In the genomic region with DNA sequence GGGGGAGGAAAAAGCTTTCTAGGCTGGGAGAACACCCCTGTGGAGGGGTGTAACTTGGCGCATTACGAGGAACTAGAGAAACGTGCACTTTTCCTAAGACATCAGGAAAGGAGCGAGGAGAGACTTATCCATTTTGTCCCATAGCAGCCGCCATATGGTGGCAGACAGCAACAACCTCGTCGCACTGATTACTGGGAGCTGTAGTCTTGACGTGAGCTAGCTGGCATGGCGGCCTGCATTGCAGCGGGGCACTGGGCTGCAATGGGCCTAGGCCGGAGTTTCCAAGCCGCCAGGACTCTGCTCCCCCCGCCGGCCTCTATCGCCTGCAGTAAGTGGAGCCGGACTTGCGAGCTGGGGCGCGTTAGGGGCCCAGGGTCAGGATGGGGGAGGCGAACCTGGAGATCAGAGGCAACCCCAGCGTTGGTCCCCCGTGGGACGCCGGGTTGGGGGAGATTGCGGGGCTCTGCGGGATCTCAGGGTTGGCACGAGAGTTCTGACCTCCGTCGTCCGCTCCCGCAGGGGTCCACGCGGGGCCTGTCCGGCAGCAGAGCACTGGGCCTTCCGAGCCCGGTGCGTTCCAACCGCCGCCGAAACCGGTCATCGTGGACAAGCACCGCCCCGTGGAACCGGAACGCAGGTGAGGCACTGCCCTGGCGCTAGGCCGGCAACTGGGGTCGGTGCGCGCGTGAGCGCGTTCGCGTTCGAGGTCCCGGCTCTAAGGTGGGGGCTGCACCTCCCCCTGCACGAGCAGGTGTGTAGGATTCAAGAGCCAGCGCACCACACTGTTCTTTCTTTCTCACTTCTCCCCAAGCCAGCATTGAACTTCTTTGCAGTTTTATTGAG, we compare ENCODE assay signal across 1 cellular context.
TF ChIP-seq lines count a peak whose summit lies in the region.

A gene (plus strand): TSS at position 201 of the 843 bp plus-strand sequence. CDS start 25 bp downstream, at position 226.

TF ChIP-seq in HepG2, 621 proteins besides CTCF, POLR2A, EP300 and RAD21 (continued from another document and continues in another):
- TF ChIP-seq, protein P1, sequence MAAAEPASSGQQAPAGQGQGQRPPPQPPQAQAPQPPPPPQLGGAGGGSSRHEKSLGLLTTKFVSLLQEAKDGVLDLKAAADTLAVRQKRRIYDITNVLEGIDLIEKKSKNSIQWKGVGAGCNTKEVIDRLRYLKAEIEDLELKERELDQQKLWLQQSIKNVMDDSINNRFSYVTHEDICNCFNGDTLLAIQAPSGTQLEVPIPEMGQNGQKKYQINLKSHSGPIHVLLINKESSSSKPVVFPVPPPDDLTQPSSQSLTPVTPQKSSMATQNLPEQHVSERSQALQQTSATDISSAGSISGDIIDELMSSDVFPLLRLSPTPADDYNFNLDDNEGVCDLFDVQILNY (CRISPR knock-in tag; conservative IDR thresholded peaks at IDR 0.05) = peak; percentile 52; the same call in 1 of the 2 replicates
- peak; percentile 72 for TF ChIP-seq PTBP1 (IDR thresholded peaks at IDR 0.05; ENCODE audit: low read depth, low read length, poor library complexity, severe bottlenecking)
- peak; percentile 83 for TF ChIP-seq ZNF879 (CRISPR knock-in tag; IDR thresholded peaks at IDR 0.05)
- 0 out of 2 replicates have a peak, but pooled peaks have one; percentile 63 for TF ChIP-seq KLF9 (CRISPR knock-in tag; IDR thresholded peaks at IDR 0.05; ENCODE audit: low read depth)
- peak; percentile 83; the same call in 1 of the 2 replicates for TF ChIP-seq ZNF557 (CRISPR knock-in tag; IDR thresholded peaks at IDR 0.05)
- peak; percentile 23; the same call in 1 of the 2 replicates for TF ChIP-seq MED1 (CRISPR knock-in tag; IDR thresholded peaks at IDR 0.05)
- TF ChIP-seq HHEX (CRISPR knock-in tag; IDR thresholded peaks at IDR 0.05) = peak; percentile 58; the same call in 1 of the 2 replicates
- peak; percentile 93 for TF ChIP-seq MEIS1 (CRISPR knock-in tag; IDR thresholded peaks at IDR 0.05; ENCODE audit: borderline replicate concordance)
- peak; percentile 89 for TF ChIP-seq ZSCAN25 (CRISPR knock-in tag; IDR thresholded peaks at IDR 0.05)
- TF ChIP-seq, protein P2, sequence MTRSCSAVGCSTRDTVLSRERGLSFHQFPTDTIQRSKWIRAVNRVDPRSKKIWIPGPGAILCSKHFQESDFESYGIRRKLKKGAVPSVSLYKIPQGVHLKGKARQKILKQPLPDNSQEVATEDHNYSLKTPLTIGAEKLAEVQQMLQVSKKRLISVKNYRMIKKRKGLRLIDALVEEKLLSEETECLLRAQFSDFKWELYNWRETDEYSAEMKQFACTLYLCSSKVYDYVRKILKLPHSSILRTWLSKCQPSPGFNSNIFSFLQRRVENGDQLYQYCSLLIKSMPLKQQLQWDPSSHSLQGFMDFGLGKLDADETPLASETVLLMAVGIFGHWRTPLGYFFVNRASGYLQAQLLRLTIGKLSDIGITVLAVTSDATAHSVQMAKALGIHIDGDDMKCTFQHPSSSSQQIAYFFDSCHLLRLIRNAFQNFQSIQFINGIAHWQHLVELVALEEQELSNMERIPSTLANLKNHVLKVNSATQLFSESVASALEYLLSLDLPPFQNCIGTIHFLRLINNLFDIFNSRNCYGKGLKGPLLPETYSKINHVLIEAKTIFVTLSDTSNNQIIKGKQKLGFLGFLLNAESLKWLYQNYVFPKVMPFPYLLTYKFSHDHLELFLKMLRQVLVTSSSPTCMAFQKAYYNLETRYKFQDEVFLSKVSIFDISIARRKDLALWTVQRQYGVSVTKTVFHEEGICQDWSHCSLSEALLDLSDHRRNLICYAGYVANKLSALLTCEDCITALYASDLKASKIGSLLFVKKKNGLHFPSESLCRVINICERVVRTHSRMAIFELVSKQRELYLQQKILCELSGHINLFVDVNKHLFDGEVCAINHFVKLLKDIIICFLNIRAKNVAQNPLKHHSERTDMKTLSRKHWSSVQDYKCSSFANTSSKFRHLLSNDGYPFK (CRISPR knock-in tag; IDR thresholded peaks at IDR 0.05; ENCODE audit: borderline replicate concordance) = peak; percentile 99
- TF ChIP-seq EZH2 (conservative IDR thresholded peaks at IDR 0.05; ENCODE audit: low read depth, low read length) = no peak
- TF ChIP-seq, protein P3, sequence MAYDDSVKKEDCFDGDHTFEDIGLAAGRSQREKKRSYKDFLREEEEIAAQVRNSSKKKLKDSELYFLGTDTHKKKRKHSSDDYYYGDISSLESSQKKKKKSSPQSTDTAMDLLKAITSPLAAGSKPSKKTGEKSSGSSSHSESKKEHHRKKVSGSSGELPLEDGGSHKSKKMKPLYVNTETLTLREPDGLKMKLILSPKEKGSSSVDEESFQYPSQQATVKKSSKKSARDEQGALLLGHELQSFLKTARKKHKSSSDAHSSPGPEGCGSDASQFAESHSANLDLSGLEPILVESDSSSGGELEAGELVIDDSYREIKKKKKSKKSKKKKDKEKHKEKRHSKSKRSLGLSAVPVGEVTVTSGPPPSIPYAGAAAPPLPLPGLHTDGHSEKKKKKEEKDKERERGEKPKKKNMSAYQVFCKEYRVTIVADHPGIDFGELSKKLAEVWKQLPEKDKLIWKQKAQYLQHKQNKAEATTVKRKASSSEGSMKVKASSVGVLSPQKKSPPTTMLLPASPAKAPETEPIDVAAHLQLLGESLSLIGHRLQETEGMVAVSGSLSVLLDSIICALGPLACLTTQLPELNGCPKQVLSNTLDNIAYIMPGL (CRISPR knock-in tag; IDR thresholded peaks at IDR 0.05; ENCODE audit: borderline replicate concordance in 1 of 2, low read depth in 1 of 2) = peak; percentile 95 to 98; a peak in 3 of 4 replicates
- TF ChIP-seq, protein P4, sequence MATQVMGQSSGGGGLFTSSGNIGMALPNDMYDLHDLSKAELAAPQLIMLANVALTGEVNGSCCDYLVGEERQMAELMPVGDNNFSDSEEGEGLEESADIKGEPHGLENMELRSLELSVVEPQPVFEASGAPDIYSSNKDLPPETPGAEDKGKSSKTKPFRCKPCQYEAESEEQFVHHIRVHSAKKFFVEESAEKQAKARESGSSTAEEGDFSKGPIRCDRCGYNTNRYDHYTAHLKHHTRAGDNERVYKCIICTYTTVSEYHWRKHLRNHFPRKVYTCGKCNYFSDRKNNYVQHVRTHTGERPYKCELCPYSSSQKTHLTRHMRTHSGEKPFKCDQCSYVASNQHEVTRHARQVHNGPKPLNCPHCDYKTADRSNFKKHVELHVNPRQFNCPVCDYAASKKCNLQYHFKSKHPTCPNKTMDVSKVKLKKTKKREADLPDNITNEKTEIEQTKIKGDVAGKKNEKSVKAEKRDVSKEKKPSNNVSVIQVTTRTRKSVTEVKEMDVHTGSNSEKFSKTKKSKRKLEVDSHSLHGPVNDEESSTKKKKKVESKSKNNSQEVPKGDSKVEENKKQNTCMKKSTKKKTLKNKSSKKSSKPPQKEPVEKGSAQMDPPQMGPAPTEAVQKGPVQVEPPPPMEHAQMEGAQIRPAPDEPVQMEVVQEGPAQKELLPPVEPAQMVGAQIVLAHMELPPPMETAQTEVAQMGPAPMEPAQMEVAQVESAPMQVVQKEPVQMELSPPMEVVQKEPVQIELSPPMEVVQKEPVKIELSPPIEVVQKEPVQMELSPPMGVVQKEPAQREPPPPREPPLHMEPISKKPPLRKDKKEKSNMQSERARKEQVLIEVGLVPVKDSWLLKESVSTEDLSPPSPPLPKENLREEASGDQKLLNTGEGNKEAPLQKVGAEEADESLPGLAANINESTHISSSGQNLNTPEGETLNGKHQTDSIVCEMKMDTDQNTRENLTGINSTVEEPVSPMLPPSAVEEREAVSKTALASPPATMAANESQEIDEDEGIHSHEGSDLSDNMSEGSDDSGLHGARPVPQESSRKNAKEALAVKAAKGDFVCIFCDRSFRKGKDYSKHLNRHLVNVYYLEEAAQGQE (IDR thresholded peaks at IDR 0.05; ENCODE audit: borderline replicate concordance in 1 of 2, low read depth in 1 of 2, low read length in 2 of 2) = peak in 1 of 2 experiments; percentile 72; a peak in 1 of 4 replicates
- TF ChIP-seq KLF16 (CRISPR knock-in tag; IDR thresholded peaks at IDR 0.05) = peak in 1 of 2 experiments; percentile 98; a peak in 2 of 4 replicates
- peak; percentile 90; the same call in 1 of the 2 replicates for TF ChIP-seq MYC (CRISPR knock-in tag; IDR thresholded peaks at IDR 0.05; ENCODE audit: borderline replicate concordance)
- peak; percentile 77; the same call in 1 of the 2 replicates for TF ChIP-seq KLF11 (CRISPR knock-in tag; IDR thresholded peaks at IDR 0.05)
- TF ChIP-seq ZC3H13 (CRISPR knock-in tag; IDR thresholded peaks at IDR 0.05) = peak; percentile 61; the same call in 1 of the 2 replicates
- peak; percentile 89 for TF ChIP-seq ZNF274 (CRISPR knock-in tag; IDR thresholded peaks at IDR 0.05)
- TF ChIP-seq, protein P5, sequence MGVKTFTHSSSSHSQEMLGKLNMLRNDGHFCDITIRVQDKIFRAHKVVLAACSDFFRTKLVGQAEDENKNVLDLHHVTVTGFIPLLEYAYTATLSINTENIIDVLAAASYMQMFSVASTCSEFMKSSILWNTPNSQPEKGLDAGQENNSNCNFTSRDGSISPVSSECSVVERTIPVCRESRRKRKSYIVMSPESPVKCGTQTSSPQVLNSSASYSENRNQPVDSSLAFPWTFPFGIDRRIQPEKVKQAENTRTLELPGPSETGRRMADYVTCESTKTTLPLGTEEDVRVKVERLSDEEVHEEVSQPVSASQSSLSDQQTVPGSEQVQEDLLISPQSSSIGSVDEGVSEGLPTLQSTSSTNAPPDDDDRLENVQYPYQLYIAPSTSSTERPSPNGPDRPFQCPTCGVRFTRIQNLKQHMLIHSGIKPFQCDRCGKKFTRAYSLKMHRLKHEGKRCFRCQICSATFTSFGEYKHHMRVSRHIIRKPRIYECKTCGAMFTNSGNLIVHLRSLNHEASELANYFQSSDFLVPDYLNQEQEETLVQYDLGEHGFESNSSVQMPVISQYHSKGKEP (CRISPR knock-in tag; IDR thresholded peaks at IDR 0.05) = peak; percentile 61; the same call in 1 of the 2 replicates
- TF ChIP-seq CC2D1A (CRISPR knock-in tag; IDR thresholded peaks at IDR 0.05) = peak; percentile 67; the same call in 1 of the 2 replicates
- peak; percentile 62; the same call in 1 of the 2 replicates for TF ChIP-seq ZNF329 (CRISPR knock-in tag; IDR thresholded peaks at IDR 0.05; ENCODE audit: low read depth)
- TF ChIP-seq, protein P6, sequence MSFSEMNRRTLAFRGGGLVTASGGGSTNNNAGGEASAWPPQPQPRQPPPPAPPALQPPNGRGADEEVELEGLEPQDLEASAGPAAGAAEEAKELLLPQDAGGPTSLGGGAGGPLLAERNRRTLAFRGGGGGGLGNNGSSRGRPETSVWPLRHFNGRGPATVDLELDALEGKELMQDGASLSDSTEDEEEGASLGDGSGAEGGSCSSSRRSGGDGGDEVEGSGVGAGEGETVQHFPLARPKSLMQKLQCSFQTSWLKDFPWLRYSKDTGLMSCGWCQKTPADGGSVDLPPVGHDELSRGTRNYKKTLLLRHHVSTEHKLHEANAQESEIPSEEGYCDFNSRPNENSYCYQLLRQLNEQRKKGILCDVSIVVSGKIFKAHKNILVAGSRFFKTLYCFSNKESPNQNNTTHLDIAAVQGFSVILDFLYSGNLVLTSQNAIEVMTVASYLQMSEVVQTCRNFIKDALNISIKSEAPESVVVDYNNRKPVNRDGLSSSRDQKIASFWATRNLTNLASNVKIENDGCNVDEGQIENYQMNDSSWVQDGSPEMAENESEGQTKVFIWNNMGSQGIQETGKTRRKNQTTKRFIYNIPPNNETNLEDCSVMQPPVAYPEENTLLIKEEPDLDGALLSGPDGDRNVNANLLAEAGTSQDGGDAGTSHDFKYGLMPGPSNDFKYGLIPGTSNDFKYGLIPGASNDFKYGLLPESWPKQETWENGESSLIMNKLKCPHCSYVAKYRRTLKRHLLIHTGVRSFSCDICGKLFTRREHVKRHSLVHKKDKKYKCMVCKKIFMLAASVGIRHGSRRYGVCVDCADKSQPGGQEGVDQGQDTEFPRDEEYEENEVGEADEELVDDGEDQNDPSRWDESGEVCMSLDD (CRISPR knock-in tag; IDR thresholded peaks at IDR 0.05; ENCODE audit: borderline replicate concordance) = peak; percentile 82
- no peak for TF ChIP-seq ZNF326 (CRISPR knock-in tag; IDR thresholded peaks at IDR 0.05; ENCODE audit: borderline replicate concordance)
- TF ChIP-seq, protein P7, sequence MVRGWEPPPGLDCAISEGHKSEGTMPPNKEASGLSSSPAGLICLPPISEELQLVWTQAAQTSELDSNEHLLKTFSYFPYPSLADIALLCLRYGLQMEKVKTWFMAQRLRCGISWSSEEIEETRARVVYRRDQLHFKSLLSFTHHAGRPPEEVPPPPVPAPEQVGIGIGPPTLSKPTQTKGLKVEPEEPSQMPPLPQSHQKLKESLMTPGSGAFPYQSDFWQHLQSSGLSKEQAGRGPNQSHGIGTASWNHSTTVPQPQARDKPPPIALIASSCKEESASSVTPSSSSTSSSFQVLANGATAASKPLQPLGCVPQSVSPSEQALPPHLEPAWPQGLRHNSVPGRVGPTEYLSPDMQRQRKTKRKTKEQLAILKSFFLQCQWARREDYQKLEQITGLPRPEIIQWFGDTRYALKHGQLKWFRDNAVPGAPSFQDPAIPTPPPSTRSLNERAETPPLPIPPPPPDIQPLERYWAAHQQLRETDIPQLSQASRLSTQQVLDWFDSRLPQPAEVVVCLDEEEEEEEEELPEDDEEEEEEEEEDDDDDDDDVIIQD (CRISPR knock-in tag; IDR thresholded peaks at IDR 0.05; ENCODE audit: low read depth) = peak; percentile 6; the same call in 1 of the 2 replicates
- peak; percentile 85; the same call in 1 of the 2 replicates for TF ChIP-seq ARHGAP35 (CRISPR knock-in tag; IDR thresholded peaks at IDR 0.05; ENCODE audit: borderline replicate concordance)
- peak; percentile 59; the same call in 1 of the 2 replicates for TF ChIP-seq DNMT1 (CRISPR knock-in tag; IDR thresholded peaks at IDR 0.05)
- no peak for TF ChIP-seq ZFP36L2 (CRISPR knock-in tag; IDR thresholded peaks at IDR 0.05)
- TF ChIP-seq, protein P8, sequence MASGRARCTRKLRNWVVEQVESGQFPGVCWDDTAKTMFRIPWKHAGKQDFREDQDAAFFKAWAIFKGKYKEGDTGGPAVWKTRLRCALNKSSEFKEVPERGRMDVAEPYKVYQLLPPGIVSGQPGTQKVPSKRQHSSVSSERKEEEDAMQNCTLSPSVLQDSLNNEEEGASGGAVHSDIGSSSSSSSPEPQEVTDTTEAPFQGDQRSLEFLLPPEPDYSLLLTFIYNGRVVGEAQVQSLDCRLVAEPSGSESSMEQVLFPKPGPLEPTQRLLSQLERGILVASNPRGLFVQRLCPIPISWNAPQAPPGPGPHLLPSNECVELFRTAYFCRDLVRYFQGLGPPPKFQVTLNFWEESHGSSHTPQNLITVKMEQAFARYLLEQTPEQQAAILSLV (CRISPR knock-in tag; IDR thresholded peaks at IDR 0.05; ENCODE audit: borderline replicate concordance) = peak; percentile 98
- TF ChIP-seq, protein P9, sequence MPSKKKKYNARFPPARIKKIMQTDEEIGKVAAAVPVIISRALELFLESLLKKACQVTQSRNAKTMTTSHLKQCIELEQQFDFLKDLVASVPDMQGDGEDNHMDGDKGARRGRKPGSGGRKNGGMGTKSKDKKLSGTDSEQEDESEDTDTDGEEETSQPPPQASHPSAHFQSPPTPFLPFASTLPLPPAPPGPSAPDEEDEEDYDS (CRISPR knock-in tag; IDR thresholded peaks at IDR 0.05) = peak; percentile 84
- 0 out of 2 replicates have a peak, but pooled peaks have one; percentile 33 for TF ChIP-seq FOXP1 (IDR thresholded peaks at IDR 0.05)
- no peak for TF ChIP-seq FOXP1 (CRISPR knock-in tag; IDR thresholded peaks at IDR 0.05)
- peak; percentile 99 for TF ChIP-seq ZSCAN31 (CRISPR knock-in tag; IDR thresholded peaks at IDR 0.05; ENCODE audit: low read depth)
- TF ChIP-seq POGZ (CRISPR knock-in tag; IDR thresholded peaks at IDR 0.05) = peak; percentile 74; the same call in 1 of the 2 replicates
- TF ChIP-seq ZMYM2 (CRISPR knock-in tag; IDR thresholded peaks at IDR 0.05) = no peak
- peak; percentile 83 for TF ChIP-seq RXRA (CRISPR knock-in tag; IDR thresholded peaks at IDR 0.05)
